ENCODE assay signal across 1 cellular context in genomic region chr17:81419333-81419885, GRCh38.
TF ChIP-seq lines count a peak whose summit lies in the region.

No MANE protein-coding gene starts in this region.

TF ChIP-seq in HEK293, 187 proteins besides CTCF, POLR2A, EP300 and RAD21 (continued from another document):
- TF ChIP-seq ZNF391 (tag by site-specific recombination; IDR thresholded peaks at IDR 0.05; ENCODE audit: borderline replicate concordance, low read depth) (no peak), HOXD13 (CRISPR knock-in tag; IDR thresholded peaks at IDR 0.05; ENCODE audit: borderline replicate concordance) (no peak), ZNF629 (tag by site-specific recombination; IDR thresholded peaks at IDR 0.05) (peak; percentile 76), ZNF623 (tag by site-specific recombination; IDR thresholded peaks at IDR 0.05) (0 out of 2 replicates have a peak, but pooled peaks have one; percentile 10), ZNF600 (tag by site-specific recombination; IDR thresholded peaks at IDR 0.05) (peak; percentile 86; the same call in 1 of the 2 replicates), BCL11B (tag by site-specific recombination; IDR thresholded peaks at IDR 0.05; ENCODE audit: low read depth) (no peak), ZNF548 (tag by site-specific recombination; IDR thresholded peaks at IDR 0.05) (no peak), ZNF112 (tag by site-specific recombination; IDR thresholded peaks at IDR 0.05) (no peak), ZNF148 (tag by site-specific recombination; IDR thresholded peaks at IDR 0.05; ENCODE audit: borderline replicate concordance) (no peak), GLIS1 (tag by site-specific recombination; IDR thresholded peaks at IDR 0.05) (peak; percentile 98), ZNF544 (tag by site-specific recombination; IDR thresholded peaks at IDR 0.05) (no peak), KLF8 (tag by site-specific recombination; IDR thresholded peaks at IDR 0.05) (peak; percentile 97), ZNF701 (tag by site-specific recombination; IDR thresholded peaks at IDR 0.05) (no peak), PRDM1 (tag by site-specific recombination; IDR thresholded peaks at IDR 0.05) (no peak), ZNF658 (tag by site-specific recombination; IDR thresholded peaks at IDR 0.05) (no peak), ZBTB20 (tag by site-specific recombination; IDR thresholded peaks at IDR 0.05) (peak; percentile 61), ZNF501 (tag by site-specific recombination; IDR thresholded peaks at IDR 0.05) (no peak; the same call in 1 of the 2 replicates), SCRT1 (tag by site-specific recombination; IDR thresholded peaks at IDR 0.05; ENCODE audit: borderline replicate concordance) (no peak)
- TF ChIP-seq, protein P1, sequence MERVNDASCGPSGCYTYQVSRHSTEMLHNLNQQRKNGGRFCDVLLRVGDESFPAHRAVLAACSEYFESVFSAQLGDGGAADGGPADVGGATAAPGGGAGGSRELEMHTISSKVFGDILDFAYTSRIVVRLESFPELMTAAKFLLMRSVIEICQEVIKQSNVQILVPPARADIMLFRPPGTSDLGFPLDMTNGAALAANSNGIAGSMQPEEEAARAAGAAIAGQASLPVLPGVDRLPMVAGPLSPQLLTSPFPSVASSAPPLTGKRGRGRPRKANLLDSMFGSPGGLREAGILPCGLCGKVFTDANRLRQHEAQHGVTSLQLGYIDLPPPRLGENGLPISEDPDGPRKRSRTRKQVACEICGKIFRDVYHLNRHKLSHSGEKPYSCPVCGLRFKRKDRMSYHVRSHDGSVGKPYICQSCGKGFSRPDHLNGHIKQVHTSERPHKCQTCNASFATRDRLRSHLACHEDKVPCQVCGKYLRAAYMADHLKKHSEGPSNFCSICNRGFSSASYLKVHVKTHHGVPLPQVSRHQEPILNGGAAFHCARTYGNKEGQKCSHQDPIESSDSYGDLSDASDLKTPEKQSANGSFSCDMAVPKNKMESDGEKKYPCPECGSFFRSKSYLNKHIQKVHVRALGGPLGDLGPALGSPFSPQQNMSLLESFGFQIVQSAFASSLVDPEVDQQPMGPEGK (tag by site-specific recombination; IDR thresholded peaks at IDR 0.05) = peak; percentile 98
